21 cellular contexts compared by ENCODE assay signal in genomic region chr2:172168917-172169346, GRCh38.
DNase-seq lines count a peak whose midpoint lies in the region; ATAC-seq and TF ChIP-seq lines count a peak whose summit lies in the region.
"Had no signal": no experiment of that assay in that cellular context is flagged by ENCODE, and none has a peak within 500 bp of the region (broad histone marks: within the 10 kb centered on the region; RNA-seq: fewer than 3 reads in every experiment).

No MANE protein-coding gene starts in this region.

- H3K27ac ChIP-seq in ovary: no peak overlapping the region
- H3K27ac ChIP-seq: BLaER1, upper lobe of left lung had no signal

- peaks cover 1% of the 10 kb centered on the region for H3K4me1 ChIP-seq in ovary (ENCODE audit: insufficient read depth)

- no peak for ATAC-seq in HG03439 (IDR thresholded peaks at IDR 0.05; ENCODE audit: unreplicated experiment)
- ATAC-seq: left cardiac atrium, Panc1, right cardiac atrium had no signal

- peak; percentile 68 for DNase-seq in DMS79 (lab: John Stamatoyannopoulos, UW)
- peak; percentile 83 for DNase-seq in MV-4-11 (lab: John Stamatoyannopoulos, UW)
- peak; percentile 26 for DNase-seq in astrocyte of the hippocampus (ENCODE audit: low read depth, low spot score)
- peak; percentile 39 for DNase-seq in medulla oblongata (ENCODE audit: extremely low spot score)
- DNase-seq in iPS-NIHi7 (ENCODE audit: extremely low spot score): no peak
- DNase-seq in ovary: no peak
- DNase-seq in NCI-H345 (lab: John Stamatoyannopoulos, UW): no peak
- DNase-seq: activated CD4-positive, alpha-beta T cell treated with anti-CD3 and anti-CD28 coated beads, Interleukin-2, amount 50 U/mL, for 1 hour; activated T-cell treated with anti-CD3 and anti-CD28 coated beads, Interleukin-2, amount 50 U/mL, for 48 hours; aorta; EL; left cardiac atrium; MM.1S; naive B cell; NCI-H2171 treated with DMSO at 0.1 percent for 48 hours; right cardiac atrium; stimulated activated CD4-positive, alpha-beta T cell treated with anti-CD3 and anti-CD28 coated beads, Interleukin-4, amount 100 ng/mL, for 1 hour; upper lobe of left lung had no signal

- no peak for TF ChIP-seq CTCF in ovary (IDR thresholded peaks at IDR 0.05)

- no peak for TF ChIP-seq POLR2A in ovary (IDR thresholded peaks at IDR 0.05)

- intact Hi-C loops in ovary (cut with DNase I): no loop called here

- H3K9me3 ChIP-seq in ovary: no peaks in the 10 kb centered on the region
- H3K9me3 ChIP-seq: upper lobe of left lung had no signal

- no peaks in the 10 kb centered on the region for H3K27me3 ChIP-seq in ovary
- H3K27me3 ChIP-seq: upper lobe of left lung had no signal

- H3K36me3 ChIP-seq in ovary: no peaks in the 10 kb centered on the region
- H3K36me3 ChIP-seq: BLaER1, upper lobe of left lung had no signal

- TF ChIP-seq EP300 in ovary (IDR thresholded peaks at IDR 0.05): no peak

- WGBS in ovary, 3 donors: 9 to 49% (median 13%) methylated on average over 3 of the region's 3 CpGs

- no peak overlapping the region for H3K4me3 ChIP-seq in ovary
- H3K4me3 ChIP-seq: BLaER1, upper lobe of left lung had no signal

Comparison
In these comparisons a context has a peak if more than half of its experiments do, and no peak if none do; other contexts are left out.
1. DNase-seq: peak in DMS79 (single experiment), MV-4-11 (single experiment), astrocyte of the hippocampus (single experiment) and medulla oblongata (single experiment); none in iPS-NIHi7 (single experiment), ovary (0 of 5) and NCI-H345 (single experiment).